ENCODE assay signal across 15 cellular contexts in the genomic region with DNA sequence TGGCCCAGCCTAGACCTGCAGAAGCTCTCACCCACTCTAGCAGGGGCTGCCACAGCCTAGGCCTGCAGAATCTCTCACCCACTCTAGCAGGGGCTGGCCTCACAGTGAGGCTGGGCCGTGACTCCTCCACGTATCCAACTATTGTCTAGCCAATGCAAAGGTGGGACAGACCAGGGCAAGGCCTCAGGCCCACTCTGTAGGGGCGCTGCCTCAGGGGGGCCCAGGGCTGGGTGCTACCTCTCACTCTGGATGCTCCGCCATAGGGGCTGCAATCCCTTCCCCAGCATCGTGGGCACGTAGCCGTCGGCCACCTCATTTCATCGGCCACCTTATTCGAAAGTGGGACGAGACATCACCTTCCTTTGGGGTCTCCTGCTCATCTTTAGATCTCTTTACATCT.
"Had no signal": no experiment of that assay in that cellular context is flagged by ENCODE, and none has a peak within 500 bp of the region (broad histone marks: within the 10 kb centered on the region; RNA-seq: fewer than 3 reads in every experiment).

No MANE protein-coding gene starts in this region.

- H3K27me3 ChIP-seq: pancreas, upper lobe of left lung had no signal

- H3K27ac ChIP-seq: pancreas had no signal

- H3K9me3 Mint-ChIP-seq: central memory CD8-positive, alpha-beta T cell; naive thymus-derived CD8-positive, alpha-beta T cell; stimulated activated naive B cell treated with anti-CD40 and anti-IgM and Interleukin-4, amounts not matched to agents 10 μg/mL and 1 μg/mL and 100 μg/mL, for 72 hours had no signal

- H3K27ac Mint-ChIP-seq: stimulated activated naive B cell treated with anti-CD40 and anti-IgM and Interleukin-4, amounts not matched to agents 10 μg/mL and 1 μg/mL and 100 μg/mL, for 72 hours had no signal

- ATAC-seq: naive thymus-derived CD8-positive, alpha-beta T cell; pancreas; stimulated activated naive B cell treated with anti-CD40 and anti-IgM and Interleukin-4, amounts not matched to agents 10 μg/mL and 1 μg/mL and 100 μg/mL, for 72 hours had no signal

- H3K4me3 ChIP-seq: mucosa of descending colon, pancreas, upper lobe of left lung had no signal

- H3K27me3 Mint-ChIP-seq: central memory CD8-positive, alpha-beta T cell had no signal

- H3K9me3 ChIP-seq: mucosa of descending colon, pancreas, upper lobe of left lung had no signal

- DNase-seq: activated CD4-positive, alpha-beta T cell treated with anti-CD3 and anti-CD28 coated beads, Interleukin-2, amount 50 U/mL, for 4 hours; activated CD4-positive, CD25-positive, alpha-beta regulatory T cell treated with anti-CD3 and anti-CD28 coated beads, Interleukin-2, amount 50 U/mL, for 72 hours; dermis blood vessel endothelial cell; erythroblast; hypothalamus; mammary epithelial cell; naive thymus-derived CD8-positive, alpha-beta T cell; SIG-M5; stimulated activated CD4-positive, alpha-beta T cell treated with anti-CD3 and anti-CD28 coated beads, Interleukin-1b, Interleukin-23, amount 100 ng/mL, for 48 hours; stimulated activated naive B cell treated with anti-CD40 and anti-IgM and Interleukin-4, amounts not matched to agents 10 μg/mL and 1 μg/mL and 100 μg/mL, for 72 hours; T-helper 2 cell had no signal

- H3K4me3 Mint-ChIP-seq: central memory CD8-positive, alpha-beta T cell; naive thymus-derived CD8-positive, alpha-beta T cell; stimulated activated naive B cell treated with anti-CD40 and anti-IgM and Interleukin-4, amounts not matched to agents 10 μg/mL and 1 μg/mL and 100 μg/mL, for 72 hours had no signal

- H3K4me1 Mint-ChIP-seq: central memory CD8-positive, alpha-beta T cell had no signal
